Comparison of ENCODE assay signal across 16 cellular contexts in genomic region chrX:46599051-46599560, GRCh38. TPM values are rescaled to one million over a fixed set of nuclear protein-coding genes. Genes with fewer than 3 reads are reported as not detected.
A peak's percentile ranks its signal among the peaks of the same experiment; 100 is the strongest.
DNase-seq lines count a peak whose midpoint lies in the region; TF ChIP-seq lines count a peak whose summit lies in the region.
"Had no signal": no experiment of that assay in that cellular context is flagged by ENCODE, and none has a peak within 500 bp of the region (broad histone marks: within the 10 kb centered on the region; RNA-seq: fewer than 3 reads in every experiment).

No MANE protein-coding gene starts in this region.

- H2BK120ac ChIP-seq in mesenchymal stem cell (ENCODE audit: low read depth, low read length) = no peak overlapping the region

- no peak overlapping the region for H3K14ac ChIP-seq in mesenchymal stem cell (ENCODE audit: low read length in 2 of 2)

- no peaks in the 10 kb centered on the region for H3K4me1 ChIP-seq in mesenchymal stem cell (ENCODE audit: control insufficient read depth, insufficient read depth, low read depth, low read length)

- in situ Hi-C loops in SK-MEL-5 (cut with HindIII; ENCODE audit: low pct_unique_long_range_greater_than_20kb, low sequenced_read_pairs) = no loop called here

- no peak overlapping the region for H2AK5ac ChIP-seq in mesenchymal stem cell (ENCODE audit: low read length, severe bottlenecking)

- no peak overlapping the region for H3K4ac ChIP-seq in mesenchymal stem cell (ENCODE audit: low read depth in 1 of 2, low read length in 2 of 2)

- H4K91ac ChIP-seq in mesenchymal stem cell (ENCODE audit: low read length) = no peak overlapping the region

- H3K9ac ChIP-seq in mesenchymal stem cell (ENCODE audit: low read length) = no peak overlapping the region
- H3K9ac ChIP-seq: BLaER1 treated with 17β-estradiol and CSF1 and Interleukin-3, amounts not matched to agents 10 nM and 100 nM; KMS-11 had no signal

- H3K18ac ChIP-seq in mesenchymal stem cell (ENCODE audit: low read depth in 1 of 2, low read length in 2 of 2) = no peak overlapping the region

- peaks cover 5% of the 10 kb centered on the region for H3K79me1 ChIP-seq in mesenchymal stem cell (replicated peaks; ENCODE audit: low read length, poor library complexity, severe bottlenecking)

- no peak overlapping the region for H2AFZ ChIP-seq in mesenchymal stem cell (ENCODE audit: low read depth, low read length)
- H2AFZ ChIP-seq: GM23338 had no signal

- peaks cover 0 to 16% of the 10 kb centered on the region in 2 experiments for H3K36me3 ChIP-seq in mesenchymal stem cell (ENCODE audit: control insufficient read depth in 1 of 2, insufficient read depth in 2 of 2, low read depth in 1 of 2, low read length in 2 of 2)

- H3K27ac ChIP-seq in mesenchymal stem cell (ENCODE audit: low read length, poor library complexity, severe bottlenecking) = no peak overlapping the region
- H3K27ac ChIP-seq: BLaER1 treated with 17β-estradiol and CSF1 and Interleukin-3, amounts not matched to agents 10 nM and 100 nM; KMS-11 had no signal

- H3K9me3 ChIP-seq in mesenchymal stem cell (ENCODE audit: control insufficient read depth, low read length) = no peaks in the 10 kb centered on the region

- H4K8ac ChIP-seq in mesenchymal stem cell (ENCODE audit: low read length) = no peak overlapping the region

- peaks cover 0 to 19% of the 10 kb centered on the region in 2 experiments for H3K27me3 ChIP-seq in mesenchymal stem cell (ENCODE audit: control insufficient read depth in 1 of 2, insufficient read depth in 1 of 2, low read length in 2 of 2)
- H3K27me3 ChIP-seq: BLaER1 treated with 17β-estradiol and CSF1 and Interleukin-3, amounts not matched to agents 10 nM and 100 nM had no signal

- H3K23ac ChIP-seq in mesenchymal stem cell (ENCODE audit: low read length in 2 of 2) = no peak overlapping the region

- no peak overlapping the region for H2BK5ac ChIP-seq in mesenchymal stem cell (ENCODE audit: low read depth, low read length, poor library complexity, severe bottlenecking)

- TF ChIP-seq CTCF in fibroblast of villous mesenchyme (IDR thresholded peaks at IDR 0.05; ENCODE audit: insufficient read depth, low read depth, low read length) = no peak

- WGBS in mesenchymal stem cell = no CpG with 5 or more reads among the region's 1 CpG

- H2BK12ac ChIP-seq in mesenchymal stem cell (ENCODE audit: low read length in 2 of 2) = no peak overlapping the region

- no peak overlapping the region for H2BK15ac ChIP-seq in mesenchymal stem cell (ENCODE audit: low read depth, poor library complexity, severe bottlenecking)

- no peak overlapping the region for H3K4me2 ChIP-seq in mesenchymal stem cell (ENCODE audit: low read length, poor library complexity, severe bottlenecking)
- H3K4me2 ChIP-seq: GM23338, KMS-11 had no signal

- DNase-seq in EH (ENCODE audit: low read depth) (peak; percentile 32), SK-MEL-5 (ENCODE audit: low read depth, low spot score) (peak; percentile 1), fibroblast of villous mesenchyme (ENCODE audit: low read depth) (peak; percentile 66), mesenchymal stem cell (peak; percentile 33), activated gamma-delta T cell treated with Interleukin-2 at 50 U/mL for 16 hours (no peak), inferior parietal cortex (ENCODE audit: extremely low spot score) (no peak), COLO668 (lab: John Stamatoyannopoulos, UW; ENCODE audit: unreplicated experiment) (no peak)
- DNase-seq: CD8-positive, alpha-beta memory T cell; DMS79 treated with DMSO at 0.1 percent for 48 hours; GDM1; NCI-H1048; NCI-H2081 treated with DMSO at 0.1 percent for 48 hours; NCI-H524 had no signal

- H3K4me3 ChIP-seq in fibroblast of villous mesenchyme (ENCODE audit: low read depth, low read length) (no peak overlapping the region), mesenchymal stem cell (ENCODE audit: insufficient read depth in 1 of 2, low read depth in 1 of 2, low read length in 2 of 2) (no peak overlapping the region)
- H3K4me3 ChIP-seq: BLaER1 treated with 17β-estradiol and CSF1 and Interleukin-3, amounts not matched to agents 10 nM and 100 nM; GM23338 had no signal

RNA-seq across cellular contexts. Expression of gene CHST7, which starts 25.5 kb away (rescaled TPM):
- 2.9 TPM in 2 replicates for total RNA-seq in SK-MEL-5 (2014; rRNA removed; shearing (Covaris generic))
- polyA plus RNA-seq in SK-MEL-5 (2015; cell fraction: cytosol; rRNA removed) = 3.1 and 4.7 TPM in 2 replicates
- 0.98 and 1.3 TPM in 2 replicates for polyA plus RNA-seq in SK-MEL-5 (2015; cell fraction: nucleus; rRNA removed)
- total RNA-seq in fibroblast of villous mesenchyme = 10.0 and 13.8 TPM in 2 replicates
- 3.1 TPM for polyA plus RNA-seq in mesenchymal stem cell (2013, experiment 1 of 2)
- 3.4 TPM for polyA plus RNA-seq in mesenchymal stem cell (2013, experiment 2 of 2)

RNA-seq across cellular contexts. Expression of gene ZNF674, which starts 53.9 kb away (rescaled TPM):
- total RNA-seq in SK-MEL-5 (2014; rRNA removed; shearing (Covaris generic)) = 1.5 and 2.7 TPM in 2 replicates
- 1.3 and 1.9 TPM in 2 replicates for polyA plus RNA-seq in SK-MEL-5 (2015; cell fraction: cytosol; rRNA removed)
- 8.5 and 9.9 TPM in 2 replicates for polyA plus RNA-seq in SK-MEL-5 (2015; cell fraction: nucleus; rRNA removed)
- total RNA-seq in fibroblast of villous mesenchyme = 4.2 and 7.3 TPM in 2 replicates
- polyA plus RNA-seq in mesenchymal stem cell (2013, experiment 1 of 2) = 1.7 TPM
- polyA plus RNA-seq in mesenchymal stem cell (2013, experiment 2 of 2) = 1.9 TPM

Comparison
In these comparisons a context has a peak if more than half of its experiments do, and no peak if none do; other contexts are left out.
1. DNase-seq: peak in EH (single experiment), SK-MEL-5 (single experiment), fibroblast of villous mesenchyme (single experiment) and mesenchymal stem cell (single experiment); none in activated gamma-delta T cell treated with Interleukin-2 at 50 U/mL for 16 hours (single experiment), inferior parietal cortex (single experiment) and COLO668 (single experiment).